34 cellular contexts compared by ENCODE assay signal in genomic region chr3:48571938-48572337, GRCh38. TPM values are rescaled to one million over a fixed set of nuclear protein-coding genes. Genes with fewer than 3 reads are reported as not detected.
"Had no signal": no experiment of that assay in that cellular context is flagged by ENCODE, and none has a peak within 500 bp of the region (broad histone marks: within the 10 kb centered on the region; RNA-seq: fewer than 3 reads in every experiment).

No MANE protein-coding gene starts in this region.

- H3K4me1 ChIP-seq: parathyroid adenoma, psoas muscle, spleen, stomach, thyroid gland, tibial nerve, upper lobe of left lung, vagina had no signal

- H3K9me3 ChIP-seq: ovary, psoas muscle, spleen, stomach, thoracic aorta, thyroid gland, tibial nerve, upper lobe of left lung, vagina had no signal

- H3K4me3 Mint-ChIP-seq: naive thymus-derived CD4-positive, alpha-beta T cell; natural killer cell; nephron; stimulated activated naive B cell treated with anti-CD40 and anti-IgM and Interleukin-4, amounts not matched to agents 10 μg/mL and 1 μg/mL and 100 μg/mL, for 72 hours; stimulated activated naive CD8-positive, alpha-beta T cell treated with anti-CD3 and anti-CD28 coated beads, Interleukin-15, Interleukin-2, amounts not matched to agents 100 ng/mL and 50 ng/mL, for 24 hours had no signal

- H3K79me2 ChIP-seq: parathyroid adenoma had no signal

- ATAC-seq: naive thymus-derived CD4-positive, alpha-beta T cell; natural killer cell; psoas muscle; right cardiac atrium; sciatic nerve; stimulated activated naive B cell treated with anti-CD40 and anti-IgM and Interleukin-4, amounts not matched to agents 10 μg/mL and 1 μg/mL and 100 μg/mL, for 72 hours had no signal

- H3K4me2 ChIP-seq: smooth muscle cell had no signal

- H3K36me3 Mint-ChIP-seq: naive thymus-derived CD4-positive, alpha-beta T cell; natural killer cell had no signal

- H3K4me3 ChIP-seq: ovary, psoas muscle, skin epidermis, smooth muscle cell, spleen, stomach, thoracic aorta, thyroid gland, tibial nerve, upper lobe of left lung, vagina had no signal

- H3K9ac ChIP-seq: parathyroid adenoma had no signal

- H3K9me3 Mint-ChIP-seq: natural killer cell; nephron; stimulated activated naive B cell treated with anti-CD40 and anti-IgM and Interleukin-4, amounts not matched to agents 10 μg/mL and 1 μg/mL and 100 μg/mL, for 72 hours; stimulated activated naive CD8-positive, alpha-beta T cell treated with anti-CD3 and anti-CD28 coated beads, Interleukin-15, Interleukin-2, amounts not matched to agents 100 ng/mL and 50 ng/mL, for 24 hours had no signal

- H2AFZ ChIP-seq: parathyroid adenoma had no signal

- H3K4me1 Mint-ChIP-seq: naive thymus-derived CD4-positive, alpha-beta T cell; natural killer cell; nephron had no signal

- H3K27me3 ChIP-seq: ovary, spleen, stomach, thyroid gland, tibial nerve, upper lobe of left lung, vagina had no signal

- H3K27ac Mint-ChIP-seq: naive thymus-derived CD4-positive, alpha-beta T cell; natural killer cell; nephron; progenitor cell of endocrine pancreas; stimulated activated naive B cell treated with anti-CD40 and anti-IgM and Interleukin-4, amounts not matched to agents 10 μg/mL and 1 μg/mL and 100 μg/mL, for 72 hours; stimulated activated naive CD8-positive, alpha-beta T cell treated with anti-CD3 and anti-CD28 coated beads, Interleukin-15, Interleukin-2, amounts not matched to agents 100 ng/mL and 50 ng/mL, for 24 hours had no signal

- H3K27ac ChIP-seq: ovary, parathyroid adenoma, psoas muscle, spleen, stomach, thoracic aorta, thyroid gland, tibial nerve, upper lobe of left lung, vagina had no signal

- DNase-seq: naive thymus-derived CD4-positive, alpha-beta T cell; natural killer cell; occipital lobe; ovary; posterior cingulate gyrus; psoas muscle; right cardiac atrium; spleen; stimulated activated CD4-positive, alpha-beta T cell treated with anti-CD3 and anti-CD28 coated beads, Interleukin-12 subunit alpha, Interleukin-12 subunit beta, amount 100 ng/mL, for 4 hours; stimulated activated CD4-positive, alpha-beta T cell treated with anti-CD3 and anti-CD28 coated beads, Interleukin-1b, Interleukin-23, amount 100 ng/mL, for 48 hours; stimulated activated CD4-positive, alpha-beta T cell treated with anti-CD3 and anti-CD28 coated beads, Interleukin-4, amount 100 ng/mL, for 1 hour; stimulated activated CD4-positive, alpha-beta T cell treated with anti-CD3 and anti-CD28 coated beads, Interleukin-4, amount 100 ng/mL, for 4 hours; stimulated activated CD8-positive, alpha-beta memory T cell treated with anti-CD3 and anti-CD28 coated beads, Interleukin-4, amount 100 ng/mL, for 48 hours; stimulated activated naive B cell treated with anti-CD40 and anti-IgM and Interleukin-4, amounts not matched to agents 10 μg/mL and 1 μg/mL and 100 μg/mL, for 72 hours; stimulated activated naive CD4-positive, alpha-beta T cell treated with Interleukin-2 at 50 U/mL for 16 hours; stomach; thyroid gland; trophoblast cell had no signal

- H3K27me3 Mint-ChIP-seq: naive thymus-derived CD4-positive, alpha-beta T cell; progenitor cell of endocrine pancreas; stimulated activated naive B cell treated with anti-CD40 and anti-IgM and Interleukin-4, amounts not matched to agents 10 μg/mL and 1 μg/mL and 100 μg/mL, for 72 hours; stimulated activated naive CD8-positive, alpha-beta T cell treated with anti-CD3 and anti-CD28 coated beads, Interleukin-15, Interleukin-2, amounts not matched to agents 100 ng/mL and 50 ng/mL, for 24 hours had no signal

- H3K36me3 ChIP-seq: ovary, stomach, thoracic aorta, thyroid gland, upper lobe of left lung had no signal

RNA-seq across cellular contexts. Expression of gene UCN2, which starts 8.4 kb away (rescaled TPM):
- total RNA-seq: natural killer cell, occipital lobe, right cardiac atrium, sciatic nerve, subcutaneous adipose tissue, temporal lobe, thyroid gland, upper lobe of left lung had no signal
- polyA plus RNA-seq: naive thymus-derived CD4-positive, alpha-beta T cell had no signal

RNA-seq across cellular contexts. Expression of gene COL7A1, which starts 23.2 kb away (rescaled TPM):
- polyA plus RNA-seq: naive thymus-derived CD4-positive, alpha-beta T cell had no signal

RNA-seq across cellular contexts. Expression of gene TMEM89, which starts 49.6 kb away (rescaled TPM):
- total RNA-seq: naive thymus-derived CD4-positive, alpha-beta T cell; natural killer cell; occipital lobe; osteoblast; ovary; progenitor cell of endocrine pancreas; psoas muscle; renal cortical epithelial cell; right cardiac atrium; sciatic nerve; smooth muscle cell; spleen; stomach; subcutaneous adipose tissue; temporal lobe; thyroid gland; tibial nerve; ureter; vagina had no signal
- polyA plus RNA-seq: naive thymus-derived CD4-positive, alpha-beta T cell; ovary; psoas muscle; right cardiac atrium had no signal
